ENCODE assay signal across 18 cellular contexts in genomic region chr19:18921593-18921992, GRCh38. TPM values are rescaled to one million over a fixed set of nuclear protein-coding genes. Genes with fewer than 3 reads are reported as not detected.
DNase-seq lines count a peak whose midpoint lies in the region; ATAC-seq and TF ChIP-seq lines count a peak whose summit lies in the region.
"Had no signal": no experiment of that assay in that cellular context is flagged by ENCODE, and none has a peak within 500 bp of the region (broad histone marks: within the 10 kb centered on the region; RNA-seq: fewer than 3 reads in every experiment).

No MANE protein-coding gene starts in this region.

- no peak for ATAC-seq in T-helper 17 cell
- ATAC-seq in stimulated activated effector memory CD8-positive, alpha-beta T cell treated with anti-CD3 and anti-CD28 coated beads, Interleukin-12 subunit alpha, Interleukin-12 subunit beta, amount 100 ng/mL, for 72 hours, result no peak
- ATAC-seq in omental fat pad (ENCODE audit: low FRiP score), result no peak
- ATAC-seq: PC-3, right cardiac atrium, upper lobe of right lung had no signal

- no peaks in the 10 kb centered on the region for H3K9me3 ChIP-seq in T-helper 17 cell (ENCODE audit: control insufficient read depth, low read length, poor library complexity, severe bottlenecking)
- H3K9me3 ChIP-seq: stomach, upper lobe of right lung had no signal

- H3K4me3 Mint-ChIP-seq in activated naive CD4-positive, alpha-beta T cell treated with anti-CD3 and anti-CD28 coated beads for 36 hours, result peak overlapping the region; percentile 52
- peak overlapping the region; percentile 65 for H3K4me3 Mint-ChIP-seq in T-helper 17 cell
- H3K4me3 Mint-ChIP-seq in glutamatergic neuron (ENCODE audit: unreplicated experiment), result peak overlapping the region; percentile 57
- peak overlapping the region; percentile 83 for H3K4me3 Mint-ChIP-seq in stimulated activated effector memory CD8-positive, alpha-beta T cell treated with anti-CD3 and anti-CD28 coated beads, Interleukin-12 subunit alpha, Interleukin-12 subunit beta, amount 100 ng/mL, for 72 hours

- H3K4me1 Mint-ChIP-seq in activated naive CD4-positive, alpha-beta T cell treated with anti-CD3 and anti-CD28 coated beads for 36 hours (ENCODE audit: low read depth), result peaks cover 36% of the 10 kb centered on the region
- H3K4me1 Mint-ChIP-seq in T-helper 17 cell, result peaks cover 27% of the 10 kb centered on the region
- H3K4me1 Mint-ChIP-seq in glutamatergic neuron (ENCODE audit: low read depth, unreplicated experiment), result peaks cover 8% of the 10 kb centered on the region
- H3K4me1 Mint-ChIP-seq in stimulated activated effector memory CD8-positive, alpha-beta T cell treated with anti-CD3 and anti-CD28 coated beads, Interleukin-12 subunit alpha, Interleukin-12 subunit beta, amount 100 ng/mL, for 72 hours, result peaks cover 36% of the 10 kb centered on the region

- no peaks in the 10 kb centered on the region for H3K9me3 Mint-ChIP-seq in activated naive CD4-positive, alpha-beta T cell treated with anti-CD3 and anti-CD28 coated beads for 36 hours
- peaks cover 23% of the 10 kb centered on the region for H3K9me3 Mint-ChIP-seq in glutamatergic neuron (ENCODE audit: unreplicated experiment)
- H3K9me3 Mint-ChIP-seq in stimulated activated effector memory CD8-positive, alpha-beta T cell treated with anti-CD3 and anti-CD28 coated beads, Interleukin-12 subunit alpha, Interleukin-12 subunit beta, amount 100 ng/mL, for 72 hours, result no peaks in the 10 kb centered on the region

- TF ChIP-seq CTCF in glutamatergic neuron (IDR thresholded peaks at IDR 0.05; ENCODE audit: partially characterized antibody, unreplicated experiment) (no peak), omental fat pad (IDR thresholded peaks at IDR 0.05) (no peak)

- peaks cover 31% of the 10 kb centered on the region for H3K36me3 Mint-ChIP-seq in activated naive CD4-positive, alpha-beta T cell treated with anti-CD3 and anti-CD28 coated beads for 36 hours (ENCODE audit: low read depth)
- H3K36me3 Mint-ChIP-seq in T-helper 17 cell (ENCODE audit: low read depth), result no peaks in the 10 kb centered on the region
- no peaks in the 10 kb centered on the region for H3K36me3 Mint-ChIP-seq in glutamatergic neuron (ENCODE audit: unreplicated experiment)
- peaks cover 88% of the 10 kb centered on the region for H3K36me3 Mint-ChIP-seq in stimulated activated effector memory CD8-positive, alpha-beta T cell treated with anti-CD3 and anti-CD28 coated beads, Interleukin-12 subunit alpha, Interleukin-12 subunit beta, amount 100 ng/mL, for 72 hours

- H3K27ac Mint-ChIP-seq in activated naive CD4-positive, alpha-beta T cell treated with anti-CD3 and anti-CD28 coated beads for 36 hours, result no peak overlapping the region
- H3K27ac Mint-ChIP-seq in T-helper 17 cell (peak overlapping the region; percentile 95), glutamatergic neuron (ENCODE audit: unreplicated experiment) (no peak overlapping the region)
- H3K27ac Mint-ChIP-seq in stimulated activated effector memory CD8-positive, alpha-beta T cell treated with anti-CD3 and anti-CD28 coated beads, Interleukin-12 subunit alpha, Interleukin-12 subunit beta, amount 100 ng/mL, for 72 hours, result no peak overlapping the region

- no peak for DNase-seq in activated naive CD4-positive, alpha-beta T cell treated with anti-CD3 and anti-CD28 coated beads for 36 hours
- DNase-seq in activated naive CD4-positive, alpha-beta T cell (lab: John Stamatoyannopoulos, UW), result no peak
- DNase-seq in T-helper 17 cell, result no peak
- no peak for DNase-seq in glutamatergic neuron
- DNase-seq in stimulated activated effector memory CD8-positive, alpha-beta T cell treated with anti-CD3 and anti-CD28 coated beads, Interleukin-12 subunit alpha, Interleukin-12 subunit beta, amount 100 ng/mL, for 72 hours (ENCODE audit: low spot score in 2 of 2), result no peak
- no peak for DNase-seq in effector CD8-positive, alpha-beta T cell (lab: John Stamatoyannopoulos, UW)
- DNase-seq in omental fat pad (ENCODE audit: low spot score), result no peak
- no peak for DNase-seq in AG20443 (ENCODE audit: low spot score)
- DNase-seq: foreskin fibroblast, hypothalamus, midbrain, NCI-H1417 treated with DMSO at 0.1 percent for 48 hours, NCI-H2171, PC-3, stomach, T1000, upper lobe of right lung had no signal

- intact Hi-C loops in activated naive CD4-positive, alpha-beta T cell treated with anti-CD3 and anti-CD28 coated beads for 36 hours (cut with micrococcal nuclease), result no loop called here

- H3K27me3 Mint-ChIP-seq in activated naive CD4-positive, alpha-beta T cell treated with anti-CD3 and anti-CD28 coated beads for 36 hours (ENCODE audit: low read depth), result no peaks in the 10 kb centered on the region
- no peaks in the 10 kb centered on the region for H3K27me3 Mint-ChIP-seq in T-helper 17 cell
- peaks cover 14% of the 10 kb centered on the region for H3K27me3 Mint-ChIP-seq in glutamatergic neuron (ENCODE audit: unreplicated experiment)

- CTCF ChIA-PET in activated naive CD4-positive, alpha-beta T cell treated with anti-CD3 and anti-CD28 coated beads for 36 hours (lab: Charles Lee), result no interaction called here

RNA-seq across cellular contexts. Expression of gene DDX49, which starts 2.1 kb away (rescaled TPM):
- total RNA-seq in activated naive CD4-positive, alpha-beta T cell treated with anti-CD3 and anti-CD28 coated beads for 36 hours, result 10 to 100 TPM; 48.3 to 50.1 TPM
- total RNA-seq in T-helper 17 cell (10 to 100 TPM; 45.2 to 49.1 TPM), glutamatergic neuron (ENCODE audit: unreplicated experiment) (51.4 TPM), omental fat pad (10 to 100 TPM; 29.8 to 73.9 (median 36.6) TPM)

RNA-seq across cellular contexts. Expression of gene COPE, which starts 2.4 kb away (rescaled TPM):
- total RNA-seq in activated naive CD4-positive, alpha-beta T cell treated with anti-CD3 and anti-CD28 coated beads for 36 hours, result 100 to 1,000 TPM; 199 to 200 TPM
- 100 to 1,000 TPM; 166 to 185 TPM for total RNA-seq in T-helper 17 cell
- total RNA-seq in glutamatergic neuron (ENCODE audit: unreplicated experiment), result 177 TPM
- total RNA-seq in omental fat pad, result 100 to 1,000 TPM; 158 to 202 (median 169) TPM

RNA-seq across cellular contexts. Expression of gene HOMER3, which starts 19.4 kb away (rescaled TPM):
- not detected for total RNA-seq in activated naive CD4-positive, alpha-beta T cell treated with anti-CD3 and anti-CD28 coated beads for 36 hours
- 1 to 10 TPM; 3.3 to 4.7 TPM for total RNA-seq in T-helper 17 cell
- total RNA-seq in glutamatergic neuron (ENCODE audit: unreplicated experiment), result 217 TPM
- 10 to 100 TPM; 16.6 to 47.8 (median 40.6) TPM for total RNA-seq in omental fat pad

RNA-seq across cellular contexts. Expression of gene CERS1, which starts 25.6 kb away (rescaled TPM):
- not detected for total RNA-seq in activated naive CD4-positive, alpha-beta T cell treated with anti-CD3 and anti-CD28 coated beads for 36 hours
- total RNA-seq in T-helper 17 cell (not detected), glutamatergic neuron (ENCODE audit: unreplicated experiment) (15.3 TPM), omental fat pad (under 1 TPM in 2 of 4 donors, not detected in 2; 0.19 to 0.24 TPM)
- total RNA-seq: upper lobe of right lung had no signal

Comparison
In these comparisons a context has a peak if more than half of its experiments do, and no peak if none do; other contexts are left out.
1. RNA of gene HOMER3, which starts 19.4 kb away (total RNA-seq): 217 TPM in glutamatergic neuron (single experiment), 16.6 to 47.8 TPM in omental fat pad and 3.3 to 4.7 TPM in T-helper 17 cell; not detected in activated naive CD4-positive, alpha-beta T cell treated with anti-CD3 and anti-CD28 coated beads for 36 hours; every median in the first group is over 4 times any median in the second.
2. Peak in every context shown above with its lines, with median percentiles within 50 percentile points of each other: H3K4me3 Mint-ChIP-seq.